Comparison of ENCODE assay signal across 1 cellular context in the genomic region with DNA sequence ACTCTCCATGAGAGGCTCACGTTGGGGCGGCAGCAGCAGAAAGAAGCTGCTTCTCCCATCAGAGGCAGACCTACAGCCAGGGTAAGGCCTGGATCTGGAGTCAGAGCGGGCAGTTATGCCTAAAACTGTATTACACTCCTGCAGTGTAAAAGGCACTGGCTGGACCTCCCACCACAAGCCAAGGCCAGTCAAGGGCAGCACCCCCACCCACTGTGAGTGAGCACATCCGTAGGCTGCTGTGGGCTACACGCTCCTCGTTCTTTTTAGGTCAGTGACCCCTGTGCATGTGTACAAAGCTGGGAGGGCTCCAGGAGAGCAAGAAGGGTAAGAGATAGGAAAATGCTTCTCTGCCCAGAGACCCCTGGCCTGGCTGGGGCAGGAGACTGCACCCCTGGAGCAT.
TF ChIP-seq lines count a peak whose summit lies in the region.

No MANE protein-coding gene starts in this region.

TF ChIP-seq in HepG2, 621 proteins besides CTCF, POLR2A, EP300 and RAD21 (continued from another document):
- peak; percentile 13; the same call in 1 of the 2 replicates for TF ChIP-seq ZNF460 (CRISPR knock-in tag; IDR thresholded peaks at IDR 0.05; ENCODE audit: borderline replicate concordance)
- TF ChIP-seq GATAD2A (CRISPR knock-in tag; IDR thresholded peaks at IDR 0.05): peak; percentile 77
- no peak for TF ChIP-seq SOX13 (IDR thresholded peaks at IDR 0.05)
- TF ChIP-seq SOX13 (CRISPR knock-in tag; conservative IDR thresholded peaks at IDR 0.05 in 1 of 2, IDR thresholded peaks at IDR 0.05 in 1 of 2): peak in 1 of 2 experiments; percentile 20; a peak in 1 of 4 replicates
- peak; percentile 52; the same call in 1 of the 2 replicates for TF ChIP-seq ZNF264 (CRISPR knock-in tag; IDR thresholded peaks at IDR 0.05)
- TF ChIP-seq RXRA (CRISPR knock-in tag; IDR thresholded peaks at IDR 0.05): peak; percentile 97
- peak; percentile 62; the same call in 1 of the 2 replicates for TF ChIP-seq KDM5B (CRISPR knock-in tag; IDR thresholded peaks at IDR 0.05; ENCODE audit: borderline replicate concordance)
- peak; percentile 73 for TF ChIP-seq HDAC1 (CRISPR knock-in tag; IDR thresholded peaks at IDR 0.05)
- TF ChIP-seq NR2F6 (IDR thresholded peaks at IDR 0.05): peak; percentile 78
- peak; percentile 85 for TF ChIP-seq NR2F6 (CRISPR knock-in tag; IDR thresholded peaks at IDR 0.05)
- TF ChIP-seq, protein P1, sequence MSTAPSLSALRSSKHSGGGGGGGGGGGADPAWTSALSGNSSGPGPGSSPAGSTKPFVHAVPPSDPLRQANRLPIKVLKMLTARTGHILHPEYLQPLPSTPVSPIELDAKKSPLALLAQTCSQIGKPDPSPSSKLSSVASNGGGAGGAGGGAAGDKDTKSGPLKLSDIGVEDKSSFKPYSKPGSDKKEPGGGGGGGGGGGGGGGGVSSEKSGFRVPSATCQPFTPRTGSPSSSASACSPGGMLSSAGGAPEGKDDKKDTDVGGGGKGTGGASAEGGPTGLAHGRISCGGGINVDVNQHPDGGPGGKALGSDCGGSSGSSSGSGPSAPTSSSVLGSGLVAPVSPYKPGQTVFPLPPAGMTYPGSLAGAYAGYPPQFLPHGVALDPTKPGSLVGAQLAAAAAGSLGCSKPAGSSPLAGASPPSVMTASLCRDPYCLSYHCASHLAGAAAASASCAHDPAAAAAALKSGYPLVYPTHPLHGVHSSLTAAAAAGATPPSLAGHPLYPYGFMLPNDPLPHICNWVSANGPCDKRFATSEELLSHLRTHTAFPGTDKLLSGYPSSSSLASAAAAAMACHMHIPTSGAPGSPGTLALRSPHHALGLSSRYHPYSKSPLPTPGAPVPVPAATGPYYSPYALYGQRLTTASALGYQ (CRISPR knock-in tag; IDR thresholded peaks at IDR 0.05): no peak
- no peak for TF ChIP-seq ZFP36L1 (CRISPR knock-in tag; IDR thresholded peaks at IDR 0.05)
- TF ChIP-seq, protein P2, sequence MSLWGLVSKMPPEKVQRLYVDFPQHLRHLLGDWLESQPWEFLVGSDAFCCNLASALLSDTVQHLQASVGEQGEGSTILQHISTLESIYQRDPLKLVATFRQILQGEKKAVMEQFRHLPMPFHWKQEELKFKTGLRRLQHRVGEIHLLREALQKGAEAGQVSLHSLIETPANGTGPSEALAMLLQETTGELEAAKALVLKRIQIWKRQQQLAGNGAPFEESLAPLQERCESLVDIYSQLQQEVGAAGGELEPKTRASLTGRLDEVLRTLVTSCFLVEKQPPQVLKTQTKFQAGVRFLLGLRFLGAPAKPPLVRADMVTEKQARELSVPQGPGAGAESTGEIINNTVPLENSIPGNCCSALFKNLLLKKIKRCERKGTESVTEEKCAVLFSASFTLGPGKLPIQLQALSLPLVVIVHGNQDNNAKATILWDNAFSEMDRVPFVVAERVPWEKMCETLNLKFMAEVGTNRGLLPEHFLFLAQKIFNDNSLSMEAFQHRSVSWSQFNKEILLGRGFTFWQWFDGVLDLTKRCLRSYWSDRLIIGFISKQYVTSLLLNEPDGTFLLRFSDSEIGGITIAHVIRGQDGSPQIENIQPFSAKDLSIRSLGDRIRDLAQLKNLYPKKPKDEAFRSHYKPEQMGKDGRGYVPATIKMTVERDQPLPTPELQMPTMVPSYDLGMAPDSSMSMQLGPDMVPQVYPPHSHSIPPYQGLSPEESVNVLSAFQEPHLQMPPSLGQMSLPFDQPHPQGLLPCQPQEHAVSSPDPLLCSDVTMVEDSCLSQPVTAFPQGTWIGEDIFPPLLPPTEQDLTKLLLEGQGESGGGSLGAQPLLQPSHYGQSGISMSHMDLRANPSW (CRISPR knock-in tag; IDR thresholded peaks at IDR 0.05; ENCODE audit: borderline replicate concordance): no peak
- TF ChIP-seq ZMYM4 (CRISPR knock-in tag; IDR thresholded peaks at IDR 0.05): peak; percentile 37; the same call in 1 of the 2 replicates
- peak; percentile 25; the same call in 1 of the 2 replicates for TF ChIP-seq TBX2 (CRISPR knock-in tag; IDR thresholded peaks at IDR 0.05; ENCODE audit: borderline replicate concordance)
- TF ChIP-seq, protein P3, sequence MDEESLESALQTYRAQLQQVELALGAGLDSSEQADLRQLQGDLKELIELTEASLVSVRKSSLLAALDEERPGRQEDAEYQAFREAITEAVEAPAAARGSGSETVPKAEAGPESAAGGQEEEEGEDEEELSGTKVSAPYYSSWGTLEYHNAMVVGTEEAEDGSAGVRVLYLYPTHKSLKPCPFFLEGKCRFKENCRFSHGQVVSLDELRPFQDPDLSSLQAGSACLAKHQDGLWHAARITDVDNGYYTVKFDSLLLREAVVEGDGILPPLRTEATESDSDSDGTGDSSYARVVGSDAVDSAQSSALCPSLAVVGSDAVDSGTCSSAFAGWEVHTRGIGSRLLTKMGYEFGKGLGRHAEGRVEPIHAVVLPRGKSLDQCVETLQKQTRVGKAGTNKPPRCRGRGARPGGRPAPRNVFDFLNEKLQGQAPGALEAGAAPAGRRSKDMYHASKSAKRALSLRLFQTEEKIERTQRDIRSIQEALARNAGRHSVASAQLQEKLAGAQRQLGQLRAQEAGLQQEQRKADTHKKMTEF (CRISPR knock-in tag; IDR thresholded peaks at IDR 0.05): no peak
- no peak for TF ChIP-seq NFE2L2 (IDR thresholded peaks at IDR 0.05; ENCODE audit: low read length)
- TF ChIP-seq ZNF138 (CRISPR knock-in tag; IDR thresholded peaks at IDR 0.05; ENCODE audit: low read depth): 0 out of 2 replicates have a peak, but pooled peaks have one; percentile 18
- TF ChIP-seq KDM2A (CRISPR knock-in tag; IDR thresholded peaks at IDR 0.05; ENCODE audit: borderline replicate concordance, low read depth): 0 out of 2 replicates have a peak, but pooled peaks have one; percentile 21
- TF ChIP-seq ZNF660 (CRISPR knock-in tag; IDR thresholded peaks at IDR 0.05; ENCODE audit: borderline replicate concordance, low read depth): no peak
- peak; percentile 33 to 57; a peak in 1 of 4 replicates for TF ChIP-seq NR2F1 (CRISPR knock-in tag; IDR thresholded peaks at IDR 0.05)
- TF ChIP-seq TGIF2 (CRISPR knock-in tag; IDR thresholded peaks at IDR 0.05): no peak
- TF ChIP-seq, protein P4, sequence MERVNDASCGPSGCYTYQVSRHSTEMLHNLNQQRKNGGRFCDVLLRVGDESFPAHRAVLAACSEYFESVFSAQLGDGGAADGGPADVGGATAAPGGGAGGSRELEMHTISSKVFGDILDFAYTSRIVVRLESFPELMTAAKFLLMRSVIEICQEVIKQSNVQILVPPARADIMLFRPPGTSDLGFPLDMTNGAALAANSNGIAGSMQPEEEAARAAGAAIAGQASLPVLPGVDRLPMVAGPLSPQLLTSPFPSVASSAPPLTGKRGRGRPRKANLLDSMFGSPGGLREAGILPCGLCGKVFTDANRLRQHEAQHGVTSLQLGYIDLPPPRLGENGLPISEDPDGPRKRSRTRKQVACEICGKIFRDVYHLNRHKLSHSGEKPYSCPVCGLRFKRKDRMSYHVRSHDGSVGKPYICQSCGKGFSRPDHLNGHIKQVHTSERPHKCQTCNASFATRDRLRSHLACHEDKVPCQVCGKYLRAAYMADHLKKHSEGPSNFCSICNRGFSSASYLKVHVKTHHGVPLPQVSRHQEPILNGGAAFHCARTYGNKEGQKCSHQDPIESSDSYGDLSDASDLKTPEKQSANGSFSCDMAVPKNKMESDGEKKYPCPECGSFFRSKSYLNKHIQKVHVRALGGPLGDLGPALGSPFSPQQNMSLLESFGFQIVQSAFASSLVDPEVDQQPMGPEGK (CRISPR knock-in tag; IDR thresholded peaks at IDR 0.05): peak; percentile 68; the same call in 1 of the 2 replicates
- TF ChIP-seq LCORL (IDR thresholded peaks at IDR 0.05): no peak
- TF ChIP-seq LCORL (CRISPR knock-in tag; IDR thresholded peaks at IDR 0.05): peak; percentile 48; the same call in 1 of the 2 replicates
- TF ChIP-seq RXRB (CRISPR knock-in tag; IDR thresholded peaks at IDR 0.05; ENCODE audit: borderline replicate concordance): peak; percentile 97
- peak; percentile 26; the same call in 1 of the 2 replicates for TF ChIP-seq AHR (CRISPR knock-in tag; IDR thresholded peaks at IDR 0.05)
- no peak for TF ChIP-seq HNRNPUL1 (IDR thresholded peaks at IDR 0.05; ENCODE audit: low read depth, low read length)
- TF ChIP-seq GPN1 (CRISPR knock-in tag; IDR thresholded peaks at IDR 0.05; ENCODE audit: borderline replicate concordance): no peak
